10 cellular contexts compared by ENCODE assay signal in the genomic region with DNA sequence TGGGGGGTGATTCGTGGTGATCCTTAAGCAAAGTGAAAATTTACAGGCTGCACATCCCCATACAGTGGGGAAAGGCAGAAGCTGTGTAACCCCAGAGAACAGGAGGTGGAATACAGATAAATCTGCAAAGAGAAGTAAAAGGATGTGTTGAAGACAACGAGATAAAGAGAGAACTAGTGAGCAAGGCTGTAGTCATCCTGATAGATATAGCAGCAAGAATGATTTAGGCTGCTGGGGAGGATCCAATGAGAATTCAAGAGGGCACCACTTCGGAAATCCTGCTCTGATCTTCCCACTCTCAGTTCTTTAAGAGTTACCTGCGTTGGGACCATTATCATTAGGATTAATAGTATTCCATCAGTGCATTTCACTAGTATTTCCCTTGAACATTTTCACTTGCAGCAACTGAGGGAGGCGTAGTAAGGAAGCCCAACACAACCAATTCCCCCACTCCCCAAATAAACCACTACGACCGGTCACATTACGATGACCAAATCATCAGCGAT. TPM values are rescaled to one million over a fixed set of nuclear protein-coding genes. Genes with fewer than 3 reads are reported as not detected.
A peak's percentile ranks its signal among the peaks of the same experiment; 100 is the strongest.
DNase-seq lines count a peak whose midpoint lies in the region; ATAC-seq, FAIRE-seq and TF ChIP-seq lines count a peak whose summit lies in the region.
"Had no signal": no experiment of that assay in that cellular context is flagged by ENCODE, and none has a peak within 500 bp of the region (broad histone marks: within the 10 kb centered on the region; RNA-seq: fewer than 3 reads in every experiment).

A gene (minus strand): TSS at position 178 of the 506 bp plus-strand sequence.

- H3K27me3 Mint-ChIP-seq in chondrocyte (ENCODE audit: low read depth) = peaks cover 62% of the 10 kb centered on the region

- CTCF ChIA-PET in A549 (lab: Yijun Ruan, JAX) = interaction anchor here (1.1 kb wide), 1 partner anchor 12 kb away, joined by 3 read pairs; no protein-coding TSS in a partner anchor

- H3K27ac Mint-ChIP-seq in chondrocyte (ENCODE audit: unreplicated experiment) = peak within 1 kb of the TSS; percentile 2

- FAIRE-seq in A549 (lab: Jason Lieb, UNC) = no peak
- FAIRE-seq in HTR-8/SVneo (lab: Jason Lieb, UNC) = no peak
- FAIRE-seq: RCC 7860 had no signal

- no peaks in the 10 kb centered on the region for H3K36me3 Mint-ChIP-seq in chondrocyte (ENCODE audit: low read depth)

- intact Hi-C loops in mucosa of descending colon (cut with DNase I, micrococcal nuclease) = no loop called here

- TF ChIP-seq CTCF in A549 (IDR thresholded peaks at IDR 0.05) (no peak), chondrocyte (IDR thresholded peaks at IDR 0.05) (no peak), mucosa of descending colon (IDR thresholded peaks at IDR 0.05) (no peak)

- 0% methylated on average over 8 of the region's 9 CpGs for WGBS in A549 (ENCODE audit: missing lambda C conversion rate)

- DNase-seq in A549 (ENCODE audit: low read depth in 1 of 2, low spot score in 1 of 2) (no peak), HTR-8/SVneo (ENCODE audit: insufficient read length, low spot score) (peak; percentile 3), chondrocyte (ENCODE audit: low spot score) (no peak), mucosa of descending colon (peak in 1 of 3 donors; percentile 16), DMS153 treated with DMSO at 0.1 percent for 48 hours (lab: John Stamatoyannopoulos, UW; ENCODE audit: unreplicated experiment) (no peak), middle frontal gyrus (ENCODE audit: extremely low spot score, low spot score) (no peak), erythroblast (lab: John Stamatoyannopoulos, UW) (no peak)
- DNase-seq: DND-41 had no signal

- no peak for TF ChIP-seq EP300 in A549 (IDR thresholded peaks at IDR 0.05)

- no peak within 1 kb of the TSS for H3K27ac ChIP-seq in A549

- peak within 1 kb of the TSS; percentile 50 for H3K4me3 ChIP-seq in A549
- peak within 1 kb of the TSS; percentile 11 for H3K4me3 ChIP-seq in mucosa of descending colon

- H3K9me3 ChIP-seq in A549 (no peaks in the 10 kb centered on the region), mucosa of descending colon (no peaks in the 10 kb centered on the region)

- H3K36me3 ChIP-seq in mucosa of descending colon (ENCODE audit: low read depth) = no peaks in the 10 kb centered on the region

- TF ChIP-seq POLR2A in A549 (IDR thresholded peaks at IDR 0.05; ENCODE audit: low read length) (no peak), erythroblast (IDR thresholded peaks at IDR 0.05; ENCODE audit: low read length) (no peak)

- H3K4me2 ChIP-seq in A549 = peak within 1 kb of the TSS; percentile 99

- peaks cover 29% of the 10 kb centered on the region for H3K4me1 Mint-ChIP-seq in chondrocyte (ENCODE audit: low read depth)

- H3K9me3 Mint-ChIP-seq in chondrocyte (ENCODE audit: low read depth) = no peaks in the 10 kb centered on the region

- POLR2A ChIA-PET in A549 (lab: Yijun Ruan, JAX) = no interaction called here

- no peak for TF ChIP-seq RAD21 in A549 (conservative IDR thresholded peaks at IDR 0.05 in 1 of 2, IDR thresholded peaks at IDR 0.05 in 1 of 2)

- peak; percentile 41 to 48 for ATAC-seq in A549
- peak; percentile 11 for ATAC-seq in mucosa of descending colon
- no peak for ATAC-seq in HG02623 (IDR thresholded peaks at IDR 0.05; ENCODE audit: unreplicated experiment)

- peak within 1 kb of the TSS; percentile 53 for H3K4me3 Mint-ChIP-seq in chondrocyte (ENCODE audit: unreplicated experiment)

- H3K4me1 ChIP-seq in A549 = peaks cover 15% of the 10 kb centered on the region
- H3K4me1 ChIP-seq in mucosa of descending colon (ENCODE audit: low read depth) = peaks cover 3% of the 10 kb centered on the region

TF ChIP-seq in A549, 52 proteins besides CTCF, POLR2A, EP300 and RAD21:
- TF ChIP-seq ZNF302 (CRISPR knock-in tag; IDR thresholded peaks at IDR 0.05) (no peak), HOXB5 (CRISPR knock-in tag; IDR thresholded peaks at IDR 0.05) (no peak), CBX8 (IDR thresholded peaks at IDR 0.05) (no peak), POLR2AphosphoS2 (conservative IDR thresholded peaks at IDR 0.05; ENCODE audit: low read length) (no peak), RNF2 (IDR thresholded peaks at IDR 0.05; ENCODE audit: borderline replicate concordance, low read depth) (0 out of 2 replicates have a peak, but pooled peaks have one; percentile 73)
- TF ChIP-seq, protein P1, sequence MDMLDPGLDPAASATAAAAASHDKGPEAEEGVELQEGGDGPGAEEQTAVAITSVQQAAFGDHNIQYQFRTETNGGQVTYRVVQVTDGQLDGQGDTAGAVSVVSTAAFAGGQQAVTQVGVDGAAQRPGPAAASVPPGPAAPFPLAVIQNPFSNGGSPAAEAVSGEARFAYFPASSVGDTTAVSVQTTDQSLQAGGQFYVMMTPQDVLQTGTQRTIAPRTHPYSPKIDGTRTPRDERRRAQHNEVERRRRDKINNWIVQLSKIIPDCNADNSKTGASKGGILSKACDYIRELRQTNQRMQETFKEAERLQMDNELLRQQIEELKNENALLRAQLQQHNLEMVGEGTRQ (IDR thresholded peaks at IDR 0.05) = no peak
- TF ChIP-seq, protein P2, sequence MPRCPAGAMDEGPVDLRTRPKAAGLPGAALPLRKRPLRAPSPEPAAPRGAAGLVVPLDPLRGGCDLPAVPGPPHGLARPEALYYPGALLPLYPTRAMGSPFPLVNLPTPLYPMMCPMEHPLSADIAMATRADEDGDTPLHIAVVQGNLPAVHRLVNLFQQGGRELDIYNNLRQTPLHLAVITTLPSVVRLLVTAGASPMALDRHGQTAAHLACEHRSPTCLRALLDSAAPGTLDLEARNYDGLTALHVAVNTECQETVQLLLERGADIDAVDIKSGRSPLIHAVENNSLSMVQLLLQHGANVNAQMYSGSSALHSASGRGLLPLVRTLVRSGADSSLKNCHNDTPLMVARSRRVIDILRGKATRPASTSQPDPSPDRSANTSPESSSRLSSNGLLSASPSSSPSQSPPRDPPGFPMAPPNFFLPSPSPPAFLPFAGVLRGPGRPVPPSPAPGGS (IDR thresholded peaks at IDR 0.05) = no peak

RNA-seq across cellular contexts. Expression of the gene that starts here (rescaled TPM):
- polyA plus RNA-seq in A549 (2011; rRNA removed) (not detected in 2 replicates), A549 (2017; fragmentation: RNase III; extraction: RNeasy Plus Mini Kit Qiagen cat#74134 plus additional on column Dnase treatment) (not detected in 3 replicates)
- polyA plus RNA-seq in A549 (2012; cell fraction: cytosol; rRNA removed) = not detected in 2 replicates
- not detected in 2 replicates for polyA plus RNA-seq in A549 (2012; cell fraction: nucleus; rRNA removed)
- polyA minus RNA-seq in A549 (2011; rRNA and poly(A)+ RNA removed) = not detected in 2 replicates
- total RNA-seq in chondrocyte (not detected in 3 replicates), mucosa of descending colon (10 to 100 TPM; 12.4 to 48.7 (median 14.2) TPM)

Comparison
In these comparisons a context has a peak if more than half of its experiments do, and no peak if none do; other contexts are left out.
1. RNA of the gene that starts here (total RNA-seq): 12.4 to 48.7 TPM in mucosa of descending colon; not detected in chondrocyte; every median in the first group is over 10 times any median in the second.
2. Peak in ATAC-seq, H3K4me3 ChIP-seq and H3K4me2 ChIP-seq in A549; RNA of the gene not detected or under 1 TPM.